Comparison of ENCODE assay signal across 23 cellular contexts in genomic region chr9:35105126-35105525, GRCh38.
"Had no signal": no experiment of that assay in that cellular context is flagged by ENCODE, and none has a peak within 500 bp of the region (broad histone marks: within the 10 kb centered on the region; RNA-seq: fewer than 3 reads in every experiment).

No MANE protein-coding gene starts in this region.

- H3K4me3 ChIP-seq: body of pancreas, coronary artery, gastrocnemius medialis, heart right ventricle, right atrium auricular region, SK-N-MC, tibial nerve, uterus had no signal

- H3K27me3 Mint-ChIP-seq: naive thymus-derived CD8-positive, alpha-beta T cell; progenitor cell of endocrine pancreas had no signal

- H3K27ac Mint-ChIP-seq: progenitor cell of endocrine pancreas had no signal

- H3K27ac ChIP-seq: body of pancreas, coronary artery, heart right ventricle, right atrium auricular region, SK-N-MC, tibial nerve, uterus had no signal

- H3K9me3 ChIP-seq: body of pancreas, gastrocnemius medialis, heart right ventricle, right atrium auricular region, tibial nerve, uterus had no signal

- H3K36me3 ChIP-seq: uterus had no signal

- H3K9me3 Mint-ChIP-seq: activated naive CD4-positive, alpha-beta T cell treated with anti-CD3 and anti-CD28 coated beads, Interleukin-2, amount 50 U/mL, for 72 hours; immature natural killer cell; naive thymus-derived CD8-positive, alpha-beta T cell had no signal

- ATAC-seq: activated CD4-positive, CD25-positive, alpha-beta regulatory T cell treated with anti-CD3 and anti-CD28 coated beads, Interleukin-2, amount 50 U/mL, for 24 hours; activated naive CD4-positive, alpha-beta T cell treated with anti-CD3 and anti-CD28 coated beads, Interleukin-2, amount 50 U/mL, for 72 hours; body of pancreas; esophagus mucosa; gastrocnemius medialis; heart right ventricle; naive thymus-derived CD8-positive, alpha-beta T cell; stimulated activated naive CD8-positive, alpha-beta T cell treated with anti-CD3 and anti-CD28 coated beads, Interleukin-15, Interleukin-2, amounts not matched to agents 100 U/mL and 50 U/mL, for 24 hours had no signal

- H3K27me3 ChIP-seq: body of pancreas, gastrocnemius medialis, heart right ventricle, right atrium auricular region, tibial nerve, uterus had no signal

- DNase-seq: activated CD4-positive, alpha-beta T cell treated with anti-CD3 and anti-CD28 coated beads, Interleukin-2, amount 50 U/mL, for 1 hour; activated CD8-positive, alpha-beta memory T cell treated with anti-CD3 and anti-CD28 coated beads, Interleukin-2, amount 50 U/mL, for 4 hours; activated gamma-delta T cell; amniotic stem cell; body of pancreas; central memory CD4-positive, alpha-beta T cell; gastrocnemius medialis; heart right ventricle; immature natural killer cell; mesendoderm; naive thymus-derived CD8-positive, alpha-beta T cell; occipital lobe; stimulated activated naive CD8-positive, alpha-beta T cell treated with anti-CD3 and anti-CD28 coated beads, Interleukin-15, Interleukin-2, amounts not matched to agents 100 U/mL and 50 U/mL, for 24 hours; T1000; uterus had no signal
